Comparison of ENCODE assay signal across 2 cellular contexts in the genomic region with DNA sequence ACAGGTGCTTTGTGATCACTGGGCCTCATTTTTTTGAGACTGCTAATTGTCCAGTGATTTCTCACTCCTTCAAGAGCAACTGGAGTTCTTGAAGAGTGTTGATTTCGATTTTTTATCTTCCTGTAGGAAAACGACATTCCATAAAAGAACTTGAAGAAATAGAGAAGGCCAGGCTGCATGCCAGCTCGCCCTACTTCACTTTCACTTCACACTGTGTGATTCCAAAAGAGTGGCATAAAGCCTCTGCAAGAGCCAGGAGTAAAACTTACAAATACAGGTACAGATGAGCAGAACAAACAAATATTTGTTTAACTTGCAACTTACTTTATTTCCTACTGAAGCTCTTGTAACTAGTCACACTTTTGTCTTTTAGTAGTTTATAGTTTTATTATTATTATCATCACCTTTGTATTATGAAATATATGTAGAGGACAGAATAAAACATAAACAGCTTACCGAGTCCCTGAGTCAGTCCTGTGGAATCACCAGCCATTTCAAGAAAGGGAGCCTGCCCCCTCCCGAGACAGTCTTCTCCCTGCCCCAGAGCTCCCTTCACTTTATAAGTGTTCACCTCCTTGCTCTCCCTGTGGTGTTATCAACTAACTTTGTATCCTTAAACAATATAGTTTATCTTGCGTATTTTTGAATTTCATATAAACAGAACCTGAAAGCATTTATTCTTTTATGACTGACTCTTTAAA.
TF ChIP-seq lines count a peak whose summit lies in the region.

No MANE protein-coding gene starts in this region.

TF ChIP-seq in IMR-90, 13 proteins besides CTCF, POLR2A, EP300 and RAD21:
- no peak for TF ChIP-seq CEBPB (IDR thresholded peaks at IDR 0.05; ENCODE audit: low read depth, low read length)
- TF ChIP-seq BHLHE40 (IDR thresholded peaks at IDR 0.05; ENCODE audit: low read depth, low read length) = no peak
- no peak for TF ChIP-seq MAFK (IDR thresholded peaks at IDR 0.05; ENCODE audit: low read depth, low read length)
- TF ChIP-seq FOS (IDR thresholded peaks at IDR 0.05; ENCODE audit: low read depth, low read length) = no peak
- no peak for TF ChIP-seq CHD1 (IDR thresholded peaks at IDR 0.05; ENCODE audit: low read depth, low read length)
- no peak for TF ChIP-seq RFX5 (IDR thresholded peaks at IDR 0.05; ENCODE audit: low read depth, low read length)
- TF ChIP-seq, protein P1, sequence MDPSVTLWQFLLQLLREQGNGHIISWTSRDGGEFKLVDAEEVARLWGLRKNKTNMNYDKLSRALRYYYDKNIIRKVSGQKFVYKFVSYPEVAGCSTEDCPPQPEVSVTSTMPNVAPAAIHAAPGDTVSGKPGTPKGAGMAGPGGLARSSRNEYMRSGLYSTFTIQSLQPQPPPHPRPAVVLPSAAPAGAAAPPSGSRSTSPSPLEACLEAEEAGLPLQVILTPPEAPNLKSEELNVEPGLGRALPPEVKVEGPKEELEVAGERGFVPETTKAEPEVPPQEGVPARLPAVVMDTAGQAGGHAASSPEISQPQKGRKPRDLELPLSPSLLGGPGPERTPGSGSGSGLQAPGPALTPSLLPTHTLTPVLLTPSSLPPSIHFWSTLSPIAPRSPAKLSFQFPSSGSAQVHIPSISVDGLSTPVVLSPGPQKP (IDR thresholded peaks at IDR 0.05; ENCODE audit: borderline replicate concordance, low read depth, low read length) = no peak
- TF ChIP-seq SMC3 (IDR thresholded peaks at IDR 0.05; ENCODE audit: low read depth, low read length) = no peak
- TF ChIP-seq RCOR1 (IDR thresholded peaks at IDR 0.05; ENCODE audit: insufficient replicate concordance, low read length) = no peak
- TF ChIP-seq MXI1 (IDR thresholded peaks at IDR 0.05; ENCODE audit: borderline replicate concordance, low read depth, low read length) = no peak
- TF ChIP-seq, protein P2, sequence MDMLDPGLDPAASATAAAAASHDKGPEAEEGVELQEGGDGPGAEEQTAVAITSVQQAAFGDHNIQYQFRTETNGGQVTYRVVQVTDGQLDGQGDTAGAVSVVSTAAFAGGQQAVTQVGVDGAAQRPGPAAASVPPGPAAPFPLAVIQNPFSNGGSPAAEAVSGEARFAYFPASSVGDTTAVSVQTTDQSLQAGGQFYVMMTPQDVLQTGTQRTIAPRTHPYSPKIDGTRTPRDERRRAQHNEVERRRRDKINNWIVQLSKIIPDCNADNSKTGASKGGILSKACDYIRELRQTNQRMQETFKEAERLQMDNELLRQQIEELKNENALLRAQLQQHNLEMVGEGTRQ (IDR thresholded peaks at IDR 0.05; ENCODE audit: low read depth, low read length) = no peak
- no peak for TF ChIP-seq MAZ (IDR thresholded peaks at IDR 0.05; ENCODE audit: borderline replicate concordance, low read depth, low read length)
- TF ChIP-seq NFE2L2 (IDR thresholded peaks at IDR 0.05; ENCODE audit: low read depth, low read length) = no peak

TF ChIP-seq in K562, 482 proteins besides CTCF, POLR2A, EP300 and RAD21:
- TF ChIP-seq ZNF217 (CRISPR knock-in tag; IDR thresholded peaks at IDR 0.05) = no peak
- no peak for TF ChIP-seq BRF1 (IDR thresholded peaks at IDR 0.05; ENCODE audit: borderline replicate concordance, extremely low read depth, insufficient read length)
- no peak for TF ChIP-seq TAF7 (tag; IDR thresholded peaks at IDR 0.05)
- TF ChIP-seq ZBED1 (IDR thresholded peaks at IDR 0.05) = no peak
- TF ChIP-seq BCL6 (CRISPR knock-in tag; IDR thresholded peaks at IDR 0.05) = no peak
- TF ChIP-seq NBN (IDR thresholded peaks at IDR 0.05; ENCODE audit: low read depth) = no peak
- TF ChIP-seq, protein P3, sequence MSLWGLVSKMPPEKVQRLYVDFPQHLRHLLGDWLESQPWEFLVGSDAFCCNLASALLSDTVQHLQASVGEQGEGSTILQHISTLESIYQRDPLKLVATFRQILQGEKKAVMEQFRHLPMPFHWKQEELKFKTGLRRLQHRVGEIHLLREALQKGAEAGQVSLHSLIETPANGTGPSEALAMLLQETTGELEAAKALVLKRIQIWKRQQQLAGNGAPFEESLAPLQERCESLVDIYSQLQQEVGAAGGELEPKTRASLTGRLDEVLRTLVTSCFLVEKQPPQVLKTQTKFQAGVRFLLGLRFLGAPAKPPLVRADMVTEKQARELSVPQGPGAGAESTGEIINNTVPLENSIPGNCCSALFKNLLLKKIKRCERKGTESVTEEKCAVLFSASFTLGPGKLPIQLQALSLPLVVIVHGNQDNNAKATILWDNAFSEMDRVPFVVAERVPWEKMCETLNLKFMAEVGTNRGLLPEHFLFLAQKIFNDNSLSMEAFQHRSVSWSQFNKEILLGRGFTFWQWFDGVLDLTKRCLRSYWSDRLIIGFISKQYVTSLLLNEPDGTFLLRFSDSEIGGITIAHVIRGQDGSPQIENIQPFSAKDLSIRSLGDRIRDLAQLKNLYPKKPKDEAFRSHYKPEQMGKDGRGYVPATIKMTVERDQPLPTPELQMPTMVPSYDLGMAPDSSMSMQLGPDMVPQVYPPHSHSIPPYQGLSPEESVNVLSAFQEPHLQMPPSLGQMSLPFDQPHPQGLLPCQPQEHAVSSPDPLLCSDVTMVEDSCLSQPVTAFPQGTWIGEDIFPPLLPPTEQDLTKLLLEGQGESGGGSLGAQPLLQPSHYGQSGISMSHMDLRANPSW (CRISPR knock-in tag; IDR thresholded peaks at IDR 0.05) = no peak
- TF ChIP-seq ARNT (IDR thresholded peaks at IDR 0.05) = no peak
- TF ChIP-seq, protein P4, sequence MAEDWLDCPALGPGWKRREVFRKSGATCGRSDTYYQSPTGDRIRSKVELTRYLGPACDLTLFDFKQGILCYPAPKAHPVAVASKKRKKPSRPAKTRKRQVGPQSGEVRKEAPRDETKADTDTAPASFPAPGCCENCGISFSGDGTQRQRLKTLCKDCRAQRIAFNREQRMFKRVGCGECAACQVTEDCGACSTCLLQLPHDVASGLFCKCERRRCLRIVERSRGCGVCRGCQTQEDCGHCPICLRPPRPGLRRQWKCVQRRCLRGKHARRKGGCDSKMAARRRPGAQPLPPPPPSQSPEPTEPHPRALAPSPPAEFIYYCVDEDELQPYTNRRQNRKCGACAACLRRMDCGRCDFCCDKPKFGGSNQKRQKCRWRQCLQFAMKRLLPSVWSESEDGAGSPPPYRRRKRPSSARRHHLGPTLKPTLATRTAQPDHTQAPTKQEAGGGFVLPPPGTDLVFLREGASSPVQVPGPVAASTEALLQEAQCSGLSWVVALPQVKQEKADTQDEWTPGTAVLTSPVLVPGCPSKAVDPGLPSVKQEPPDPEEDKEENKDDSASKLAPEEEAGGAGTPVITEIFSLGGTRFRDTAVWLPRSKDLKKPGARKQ (CRISPR knock-in tag; IDR thresholded peaks at IDR 0.05) = no peak
- TF ChIP-seq TOE1 (IDR thresholded peaks at IDR 0.05; ENCODE audit: borderline replicate concordance) = no peak
- TF ChIP-seq TOE1 (CRISPR knock-in tag; IDR thresholded peaks at IDR 0.05; ENCODE audit: borderline replicate concordance, low read depth) = no peak
- no peak for TF ChIP-seq KAT2B (IDR thresholded peaks at IDR 0.05; ENCODE audit: low read depth, low read length)
- no peak for TF ChIP-seq HNRNPL (IDR thresholded peaks at IDR 0.05; ENCODE audit: low read depth, low read length)
- no peak for TF ChIP-seq SLC30A9 (CRISPR knock-in tag; IDR thresholded peaks at IDR 0.05)
- TF ChIP-seq TSC22D4 (tag; IDR thresholded peaks at IDR 0.05) = no peak
